ENCODE assay signal across 23 cellular contexts in the genomic region with DNA sequence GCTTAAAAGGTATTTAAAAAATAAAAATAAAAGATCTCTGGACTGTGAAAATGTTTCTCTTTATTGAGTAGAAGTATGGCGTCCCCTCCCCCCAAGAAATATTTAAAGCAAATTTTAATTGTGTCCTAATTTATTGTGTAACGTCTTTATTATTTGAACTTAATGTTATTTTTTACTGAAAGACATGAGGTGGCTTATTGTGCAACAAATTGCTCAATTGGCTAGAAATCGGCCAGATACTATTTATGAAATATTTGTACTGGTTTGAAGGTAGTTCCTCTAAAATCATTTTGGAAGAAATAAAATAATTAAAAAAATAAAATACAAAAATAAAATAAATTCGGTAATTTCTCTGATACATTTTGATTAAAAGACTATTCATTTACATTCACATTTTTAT.
"Had no signal": no experiment of that assay in that cellular context is flagged by ENCODE, and none has a peak within 500 bp of the region (broad histone marks: within the 10 kb centered on the region; RNA-seq: fewer than 3 reads in every experiment).

No MANE protein-coding gene starts in this region.

- H2AFZ ChIP-seq: neural progenitor cell had no signal

- DNase-seq: activated B cell treated with CpG ODN at 0.5 μM for 24 hours; activated CD4-positive, alpha-beta T cell treated with anti-CD3 and anti-CD28 coated beads for 4 hours; activated CD4-positive, alpha-beta T cell treated with anti-CD3 and anti-CD28 coated beads, Interleukin-2, amount 50 U/mL, for 48 hours; activated naive CD4-positive, alpha-beta T cell treated with Interleukin-2 at 50 U/mL for 16 hours; activated naive CD8-positive, alpha-beta T cell treated with anti-CD3 and anti-CD28 coated beads for 36 hours; activated T-cell treated with anti-CD3 and anti-CD28 coated beads, Interleukin-2, amount 50 U/mL, for 48 hours; amniotic stem cell; endodermal cell; foreskin fibroblast; kidney glomerular epithelial cell; left lung; naive thymus-derived CD8-positive, alpha-beta T cell; retina; spleen; stimulated activated CD4-positive, alpha-beta T cell treated with anti-CD3 and anti-CD28 coated beads, Interleukin-4, amount 100 ng/mL, for 1 hour; stimulated activated naive CD4-positive, alpha-beta T cell; T-helper 9 cell; testis had no signal

- H3K9ac ChIP-seq: neural progenitor cell had no signal

- ATAC-seq: left lung; naive thymus-derived CD8-positive, alpha-beta T cell had no signal

- H3K36me3 ChIP-seq: breast epithelium, left lung, neural progenitor cell, spleen had no signal

- H3K9me3 ChIP-seq: breast epithelium, left lung, testis had no signal

- H3K4me2 ChIP-seq: neural progenitor cell had no signal

- H3K4me1 ChIP-seq: breast epithelium, neural progenitor cell, spleen, testis had no signal

- H3K27ac ChIP-seq: breast epithelium, coronary artery, epithelial cell of prostate, left lung, neural progenitor cell, testis had no signal

- H3K27me3 ChIP-seq: breast epithelium, left lung, neural progenitor cell, spleen, testis had no signal

- H3K4me3 ChIP-seq: breast epithelium, coronary artery, left lung, lung, neural progenitor cell, spleen, testis had no signal
